1 cellular context compared by ENCODE assay signal in genomic region chr1:15992187-15992553, GRCh38.
TF ChIP-seq lines count a peak whose summit lies in the region.

No MANE protein-coding gene starts in this region.

TF ChIP-seq in IMR-90, 13 proteins besides CTCF, POLR2A, EP300 and RAD21:
- TF ChIP-seq MXI1 (IDR thresholded peaks at IDR 0.05; ENCODE audit: borderline replicate concordance, low read depth, low read length): no peak
- no peak for TF ChIP-seq MAZ (IDR thresholded peaks at IDR 0.05; ENCODE audit: borderline replicate concordance, low read depth, low read length)
- no peak for TF ChIP-seq MAFK (IDR thresholded peaks at IDR 0.05; ENCODE audit: low read depth, low read length)
- no peak for TF ChIP-seq NFE2L2 (IDR thresholded peaks at IDR 0.05; ENCODE audit: low read depth, low read length)
- no peak for TF ChIP-seq CEBPB (IDR thresholded peaks at IDR 0.05; ENCODE audit: low read depth, low read length)
- no peak for TF ChIP-seq CHD1 (IDR thresholded peaks at IDR 0.05; ENCODE audit: low read depth, low read length)
- TF ChIP-seq RFX5 (IDR thresholded peaks at IDR 0.05; ENCODE audit: low read depth, low read length): no peak
